In genomic region chrX:12672362-12673106, GRCh38 we compare ENCODE assay signal across 12 cellular contexts.
DNase-seq lines count a peak whose midpoint lies in the region; ATAC-seq and TF ChIP-seq lines count a peak whose summit lies in the region.
"Had no signal": no experiment of that assay in that cellular context is flagged by ENCODE, and none has a peak within 500 bp of the region (broad histone marks: within the 10 kb centered on the region; RNA-seq: fewer than 3 reads in every experiment).

No MANE protein-coding gene starts in this region.

- H3K27ac ChIP-seq in RWPE2 (ENCODE audit: poor library complexity, severe bottlenecking) (no peak overlapping the region), adrenal gland (no peak overlapping the region)

- H3K4me3 ChIP-seq in AG10803 (ENCODE audit: low read length): no peak overlapping the region
- no peak overlapping the region for H3K4me3 ChIP-seq in RWPE2 (ENCODE audit: severe bottlenecking)
- no peak overlapping the region for H3K4me3 ChIP-seq in epithelial cell of esophagus (ENCODE audit: low read length)
- H3K4me3 ChIP-seq in adrenal gland: no peak overlapping the region

- H3K36me3 ChIP-seq in RWPE2 (ENCODE audit: low read depth): no peaks in the 10 kb centered on the region
- no peaks in the 10 kb centered on the region for H3K36me3 ChIP-seq in adrenal gland (replicated peaks in 1 of 2)

- TF ChIP-seq CTCF in AG10803 (conservative IDR thresholded peaks at IDR 0.05; ENCODE audit: low read length) (no peak), RWPE2 (IDR thresholded peaks at IDR 0.05; ENCODE audit: poor library complexity, severe bottlenecking) (no peak), epithelial cell of esophagus (IDR thresholded peaks at IDR 0.05; ENCODE audit: insufficient read depth, low read depth, low read length, missing control alignments) (no peak), adrenal gland (IDR thresholded peaks at IDR 0.05) (no peak)

- ATAC-seq in RWPE2 (ENCODE audit: low read depth): peak; percentile 45; the same call in 1 of the 3 replicates
- ATAC-seq in HG03457 (IDR thresholded peaks at IDR 0.05; ENCODE audit: unreplicated experiment): no peak
- no peak for ATAC-seq in HG02884 (IDR thresholded peaks at IDR 0.05; ENCODE audit: unreplicated experiment)
- ATAC-seq: CD8-positive, alpha-beta T cell had no signal

- no peaks in the 10 kb centered on the region for H3K4me1 ChIP-seq in RWPE2 (ENCODE audit: insufficient read depth, poor library complexity, severe bottlenecking)
- no peaks in the 10 kb centered on the region for H3K4me1 ChIP-seq in adrenal gland (replicated peaks in 1 of 2)

- intact Hi-C loops in adrenal gland (cut with DNase I): no loop called here

- H3K27me3 ChIP-seq in RWPE2 (ENCODE audit: insufficient read depth, poor library complexity, severe bottlenecking): no peaks in the 10 kb centered on the region
- peaks cover 2% of the 10 kb centered on the region for H3K27me3 ChIP-seq in adrenal gland

- 70 to 84% (median 76%) methylated on average over 3 of the region's 3 CpGs for WGBS in adrenal gland, 4 donors

- TF ChIP-seq POLR2A in adrenal gland (IDR thresholded peaks at IDR 0.05): no peak

- peak; percentile 25 for DNase-seq in AG10803 (ENCODE audit: low read depth)
- peak; percentile 34 for DNase-seq in EH (ENCODE audit: low read depth)
- no peak for DNase-seq in RWPE2 (ENCODE audit: low spot score)
- DNase-seq in epithelial cell of esophagus (ENCODE audit: low read depth): peak; percentile 60
- no peak for DNase-seq in adrenal gland
- DNase-seq: CD8-positive, alpha-beta T cell; NCI-H146; NCI-H2227 treated with DMSO at 0.1 percent for 48 hours; NCI-H526; RPMI8226 had no signal

- no peaks in the 10 kb centered on the region for H3K9me3 ChIP-seq in RWPE2 (ENCODE audit: severe bottlenecking)
- no peaks in the 10 kb centered on the region for H3K9me3 ChIP-seq in adrenal gland (replicated peaks in 1 of 3)

Comparison
In these comparisons a context has a peak if more than half of its experiments do, and no peak if none do; other contexts are left out.
1. DNase-seq: peak in AG10803 (single experiment), EH (single experiment) and epithelial cell of esophagus (single experiment); none in RWPE2 (single experiment) and adrenal gland (0 of 7).